Comparison of ENCODE assay signal across 8 cellular contexts in the genomic region with DNA sequence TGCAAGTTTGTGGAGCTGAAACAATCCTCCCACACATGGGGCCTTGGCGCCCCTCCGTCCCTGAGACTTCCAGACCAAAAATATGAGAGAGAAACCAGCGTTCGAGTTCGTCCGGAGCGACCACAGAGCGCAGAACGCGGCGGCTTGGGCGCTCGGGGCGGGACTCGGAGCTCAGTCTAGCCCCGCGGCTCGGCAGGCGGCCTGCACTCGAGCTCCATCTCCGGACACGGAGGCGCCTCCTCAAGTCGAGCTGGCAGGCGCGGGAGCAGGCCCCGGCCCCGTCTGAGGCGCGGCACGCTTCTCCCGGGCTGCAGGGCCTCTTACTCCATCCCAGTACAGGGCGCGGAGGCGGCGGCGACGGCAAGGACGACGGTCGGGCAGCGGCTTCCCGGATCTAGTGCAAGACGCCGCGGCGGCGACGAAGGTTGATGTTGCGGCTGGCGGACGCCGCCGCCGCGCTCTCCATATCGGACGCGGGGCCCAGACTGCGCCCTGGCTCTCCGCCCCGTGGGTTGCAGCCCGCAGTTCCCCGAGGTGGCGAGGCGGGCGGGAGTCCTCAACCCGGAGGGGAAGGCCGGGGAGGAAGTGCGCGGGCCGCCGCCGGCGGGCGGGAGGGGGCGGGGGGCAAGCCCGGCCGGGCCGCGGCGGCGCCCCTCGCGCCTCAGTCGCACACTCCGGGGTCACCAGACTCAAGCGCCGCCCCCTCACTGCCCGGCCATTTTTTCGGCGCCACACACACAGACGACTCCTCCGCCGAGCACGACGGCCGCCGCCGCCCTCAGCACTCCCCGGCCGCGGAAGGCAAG. TPM values are rescaled to one million over a fixed set of nuclear protein-coding genes. Genes with fewer than 3 reads are reported as not detected.
A peak's percentile ranks its signal among the peaks of the same experiment; 100 is the strongest.
DNase-seq lines count a peak whose midpoint lies in the region; ATAC-seq and TF ChIP-seq lines count a peak whose summit lies in the region.

No MANE protein-coding gene starts in this region.

- POLR2A ChIA-PET in Caco-2 (lab: Charles Lee), result interaction anchor here (0.6 to 2.3 kb wide), 8 partner anchors 11 to 557 kb away, joined by 3 to 17 read pairs (median 6); partner anchors contain the start of genes PCCB and STAG1

- H4K20me1 ChIP-seq in OCI-LY3 (ENCODE audit: insufficient read depth, low read length), result peaks cover 47% of the 10 kb centered on the region

- H3K36me3 ChIP-seq in Caco-2 (ENCODE audit: control insufficient read depth, insufficient read depth, low read length) (no peaks in the 10 kb centered on the region), OCI-LY3 (replicated peaks; ENCODE audit: low read depth, low read length) (peaks cover 29% of the 10 kb centered on the region), gastroesophageal sphincter (no peaks in the 10 kb centered on the region), neutrophil (no peaks in the 10 kb centered on the region)

- H3K27me3 Mint-ChIP-seq in Caco-2 (ENCODE audit: insufficient read depth, unreplicated experiment), result no peaks in the 10 kb centered on the region

- H3K9me3 Mint-ChIP-seq in Caco-2 (ENCODE audit: unreplicated experiment), result no peaks in the 10 kb centered on the region

- H3K4me2 ChIP-seq in OCI-LY3 (ENCODE audit: low read length), result peak overlapping the region; percentile 91

- H2AFZ ChIP-seq in OCI-LY3 (ENCODE audit: low read depth, low read length), result peak overlapping the region; percentile 23; the same call in 1 of the 2 replicates

- H3K4me1 Mint-ChIP-seq in Caco-2 (ENCODE audit: low read depth, unreplicated experiment), result no peaks in the 10 kb centered on the region

- intact Hi-C loops in Caco-2 (cut with micrococcal nuclease; ENCODE audit: unreplicated experiment), result loop anchor here (1.0 to 10.0 kb wide), 5 partner anchors 44 to 149 kb away; partner anchors contain the start of gene PCCB

- WGBS in gastroesophageal sphincter (ENCODE audit: low coverage in 1 of 2), 2 donors, result 0% methylated on average over 3 to 18 of the region's 103 CpGs

- DNase-seq in Caco-2, result peak; percentile 79 to 83
- DNase-seq in activated naive CD4-positive, alpha-beta T cell treated with Interleukin-2 at 50 U/mL for 16 hours, result peak; percentile 75

- peak overlapping the region; percentile 87 for H3K9ac ChIP-seq in OCI-LY3 (ENCODE audit: low read length)

- no peak for TF ChIP-seq POLR2A in gastroesophageal sphincter (IDR thresholded peaks at IDR 0.05)

- CTCF ChIA-PET in Caco-2 (lab: Charles Lee), result interaction anchor here (0.8 to 1.9 kb wide), 6 partner anchors 8 to 557 kb away, joined by 4 to 14 read pairs (median 6); partner anchors contain the start of genes PCCB and STAG1

- H3K4me3 ChIP-seq in Caco-2 (ENCODE audit: low read depth, low read length) (peak overlapping the region; percentile 75), OCI-LY3 (ENCODE audit: low read length) (peak overlapping the region; percentile 92), gastroesophageal sphincter (peak overlapping the region; percentile 74 to 96), neutrophil (ENCODE audit: low read depth in 1 of 2, low read length in 1 of 2) (peak overlapping the region; percentile 93 to 97)

- H3K27ac ChIP-seq in OCI-LY3 (ENCODE audit: low read length) (peak overlapping the region; percentile 95), gastroesophageal sphincter (peak overlapping the region; percentile 94 to 100 (median 100)), neutrophil (peak overlapping the region; percentile 100), temporal lobe (ENCODE audit: low read depth, low read length) (peak overlapping the region; percentile 99)

- no peaks in the 10 kb centered on the region for H3K9me3 ChIP-seq in Caco-2
- no peaks in the 10 kb centered on the region for H3K9me3 ChIP-seq in OCI-LY3 (ENCODE audit: insufficient read depth, low read length)
- no peaks in the 10 kb centered on the region for H3K9me3 ChIP-seq in gastroesophageal sphincter
- H3K9me3 ChIP-seq in neutrophil, result no peaks in the 10 kb centered on the region

- peak overlapping the region; percentile 86 for H3K4me3 Mint-ChIP-seq in Caco-2 (ENCODE audit: unreplicated experiment)

- H3K27me3 ChIP-seq in Caco-2 (replicated peaks; ENCODE audit: control insufficient read depth, insufficient read depth, low read length), result no peaks in the 10 kb centered on the region
- no peaks in the 10 kb centered on the region for H3K27me3 ChIP-seq in OCI-LY3 (ENCODE audit: low read depth, low read length)
- no peaks in the 10 kb centered on the region for H3K27me3 ChIP-seq in gastroesophageal sphincter
- H3K27me3 ChIP-seq in neutrophil, result no peaks in the 10 kb centered on the region

- TF ChIP-seq EP300 in gastroesophageal sphincter (IDR thresholded peaks at IDR 0.05), result no peak

- H3K4me1 ChIP-seq in Caco-2 (peaks cover 17% of the 10 kb centered on the region), OCI-LY3 (ENCODE audit: low read length) (peaks cover 28% of the 10 kb centered on the region), gastroesophageal sphincter (peaks cover 0 to 54% (median 31%) of the 10 kb centered on the region in 3 donors), neutrophil (ENCODE audit: control insufficient read depth in 1 of 2, insufficient read depth in 1 of 2, low read depth in 1 of 2, low read length in 1 of 2) (peaks cover 41 to 56% of the 10 kb centered on the region in 2 experiments)

- ATAC-seq in GM19351 (IDR thresholded peaks at IDR 0.05; ENCODE audit: unreplicated experiment) (peak; percentile 34), HG03469 (IDR thresholded peaks at IDR 0.05; ENCODE audit: unreplicated experiment) (peak; percentile 0), gastroesophageal sphincter (peak; percentile 65)

- H3K79me2 ChIP-seq in OCI-LY3 (ENCODE audit: low read length), result peaks cover 63% of the 10 kb centered on the region

- H3K27ac Mint-ChIP-seq in Caco-2 (ENCODE audit: unreplicated experiment), result peak overlapping the region; percentile 98

- BruUV-seq in Caco-2 (replicated peaks; lab: Mats Ljungman, UMichigan), result no TSS peak

- peaks cover 46% of the 10 kb centered on the region for H3K36me3 Mint-ChIP-seq in Caco-2 (ENCODE audit: insufficient read depth, unreplicated experiment)

- TF ChIP-seq CTCF in Caco-2 (IDR thresholded peaks at IDR 0.05; ENCODE audit: insufficient read depth in 1 of 2, low read depth in 1 of 2, low read length in 1 of 2, severe bottlenecking in 1 of 2, unreplicated experiment in 1 of 2) (no peak), OCI-LY3 (IDR thresholded peaks at IDR 0.05; ENCODE audit: low read depth, low read length) (no peak), gastroesophageal sphincter (IDR thresholded peaks at IDR 0.05) (no peak), neutrophil (IDR thresholded peaks at IDR 0.05) (no peak)

RNA-seq across cellular contexts. Expression of gene MSL2, which starts 0.7 kb away (rescaled TPM):
- total RNA-seq in Caco-2 (2022), result 28.0 and 28.5 TPM in 2 replicates
- total RNA-seq in gastroesophageal sphincter, result 10 to 100 TPM; 18.2 to 34.3 (median 27.8) TPM
- total RNA-seq in temporal lobe, result 27.3 TPM

RNA-seq across cellular contexts. Expression of gene PCCB, which starts 54.7 kb away (rescaled TPM):
- total RNA-seq in Caco-2 (2022), result 39.7 and 45.5 TPM in 2 replicates
- 10 to 100 TPM; 23.7 to 42.8 (median 31.3) TPM for total RNA-seq in gastroesophageal sphincter
- total RNA-seq in temporal lobe, result 29.0 TPM

Comparison
In these comparisons a context has a peak if more than half of its experiments do, and no peak if none do; other contexts are left out.
1. Peak in every context shown above with its lines: DNase-seq, ATAC-seq, H3K4me3 ChIP-seq and H3K27ac ChIP-seq.
2. ATAC-seq: peak in every context shown above with its lines; median percentile 65 in gastroesophageal sphincter; 34 in GM19351; 0 in HG03469.